ENCODE assay signal across 7 cellular contexts in genomic region chr18:48023334-48024008, GRCh38.
DNase-seq lines count a peak whose midpoint lies in the region; ATAC-seq and TF ChIP-seq lines count a peak whose summit lies in the region.

No MANE protein-coding gene starts in this region.

- peak overlapping the region; percentile 96 for H3K27ac Mint-ChIP-seq in neural crest cell (ENCODE audit: unreplicated experiment)

- no peaks in the 10 kb centered on the region for H3K9me2 ChIP-seq in Karpas-422 (replicated peaks; ENCODE audit: insufficient read depth, low read length)

- H3K9ac ChIP-seq in Karpas-422 (ENCODE audit: low read length), result no peak overlapping the region

- ATAC-seq in HG03521 (IDR thresholded peaks at IDR 0.05; ENCODE audit: unreplicated experiment), result no peak
- no peak for ATAC-seq in GM19035 (IDR thresholded peaks at IDR 0.05; ENCODE audit: unreplicated experiment)

- H3K4me3 ChIP-seq in Karpas-422 (ENCODE audit: low read length), result no peak overlapping the region

- H3K27ac ChIP-seq in Karpas-422 (ENCODE audit: low read length), result no peak overlapping the region

- peaks cover 30% of the 10 kb centered on the region for H3K4me1 ChIP-seq in Karpas-422 (ENCODE audit: low read length)

- H3K4me1 Mint-ChIP-seq in neural crest cell, result peaks cover 30% of the 10 kb centered on the region

- H3K36me3 Mint-ChIP-seq in neural crest cell (ENCODE audit: low read depth), result no peaks in the 10 kb centered on the region

- TF ChIP-seq CTCF in neural crest cell (conservative IDR thresholded peaks at IDR 0.05), result peak; percentile 60

- no peaks in the 10 kb centered on the region for H3K36me3 ChIP-seq in Karpas-422 (ENCODE audit: insufficient read depth, low read length)

- no peaks in the 10 kb centered on the region for H3K27me3 ChIP-seq in Karpas-422 (ENCODE audit: low read length)

- H2AFZ ChIP-seq in Karpas-422 (ENCODE audit: low read length), result no peak overlapping the region

- no peaks in the 10 kb centered on the region for H3K9me3 Mint-ChIP-seq in neural crest cell

- H3K27me3 Mint-ChIP-seq in neural crest cell (ENCODE audit: low read depth), result peaks cover 11% of the 10 kb centered on the region

- DNase-seq in EL (peak; percentile 68), Karpas-422 (peak; percentile 82), RKO (ENCODE audit: low spot score) (peak; percentile 16), epidermal melanocyte (ENCODE audit: insufficient read length, low spot score) (peak; percentile 24), neural crest cell (ENCODE audit: low read depth, low spot score) (peak; percentile 39)

- no peaks in the 10 kb centered on the region for H3K9me3 ChIP-seq in Karpas-422 (ENCODE audit: low read length)

- H4K20me1 ChIP-seq in Karpas-422 (ENCODE audit: insufficient read depth, low read depth, low read length), result no peaks in the 10 kb centered on the region

- H3K79me2 ChIP-seq in Karpas-422 (ENCODE audit: low read length), result no peaks in the 10 kb centered on the region

- no peak overlapping the region for H3K4me2 ChIP-seq in Karpas-422 (ENCODE audit: low read depth, low read length, poor library complexity, severe bottlenecking)

- no peak overlapping the region for H3K4me3 Mint-ChIP-seq in neural crest cell

Comparison
In these comparisons a context has a peak if more than half of its experiments do, and no peak if none do; other contexts are left out.
1. DNase-seq: peak in every context shown above with its lines; median percentile 82 in Karpas-422; 68 in EL; 39 in neural crest cell; 24 in epidermal melanocyte; 16 in RKO.